In the genomic region with DNA sequence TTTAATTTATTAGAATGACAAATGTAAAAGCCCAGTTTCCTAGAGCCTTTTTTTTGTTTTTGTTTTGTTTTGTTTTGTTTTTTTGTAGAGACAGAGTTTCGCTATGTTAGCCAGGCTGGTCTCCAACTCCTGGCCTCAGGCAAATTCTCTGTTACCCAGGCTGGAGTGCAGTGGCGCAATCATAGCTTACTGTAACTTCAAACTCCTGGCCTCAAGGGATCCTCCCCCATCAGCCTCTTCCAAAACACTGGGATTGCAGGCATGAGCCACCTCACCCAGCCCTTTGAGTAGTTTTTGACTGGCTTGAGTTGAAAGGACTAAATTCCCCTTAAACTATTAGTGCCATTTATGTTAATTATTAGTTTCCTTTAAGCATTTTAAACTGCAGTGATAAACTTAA, we compare ENCODE assay signal across 18 cellular contexts. TPM values are rescaled to one million over a fixed set of nuclear protein-coding genes. Genes with fewer than 3 reads are reported as not detected.
DNase-seq lines count a peak whose midpoint lies in the region; ATAC-seq, FAIRE-seq and TF ChIP-seq lines count a peak whose summit lies in the region.
"Had no signal": no experiment of that assay in that cellular context is flagged by ENCODE, and none has a peak within 500 bp of the region (broad histone marks: within the 10 kb centered on the region; RNA-seq: fewer than 3 reads in every experiment).

No MANE protein-coding gene starts in this region.

- H3K9ac ChIP-seq in trophoblast cell (ENCODE audit: low read length) = no peak overlapping the region

- H2BK5ac ChIP-seq in trophoblast cell (ENCODE audit: low read depth, low read length, poor library complexity) = no peak overlapping the region

- H2AFZ ChIP-seq in trophoblast cell (ENCODE audit: insufficient read depth, low read length, poor library complexity) = no peak overlapping the region

- TF ChIP-seq POLR2A in NB4 (IDR thresholded peaks at IDR 0.05; ENCODE audit: extremely low read depth, insufficient read length) = no peak

- H3K27ac ChIP-seq in trophoblast cell (ENCODE audit: low read depth, low read length) = peak overlapping the region; percentile 14
- H3K27ac ChIP-seq in CD4-positive, alpha-beta memory T cell (ENCODE audit: low read depth, low read length) = no peak overlapping the region
- H3K27ac ChIP-seq: cardiac muscle cell, sigmoid colon had no signal

- no peak overlapping the region for H2BK12ac ChIP-seq in trophoblast cell (ENCODE audit: low read length)

- no peaks in the 10 kb centered on the region for H3K27me3 ChIP-seq in trophoblast cell (ENCODE audit: insufficient read depth, low read length)
- no peaks in the 10 kb centered on the region for H3K27me3 ChIP-seq in CD4-positive, alpha-beta memory T cell (ENCODE audit: insufficient read depth, low read length)
- H3K27me3 ChIP-seq: cardiac muscle cell, sigmoid colon had no signal

- H3K4me3 ChIP-seq in NB4 (ENCODE audit: low read depth, low read length) (no peak overlapping the region), trophoblast cell (ENCODE audit: low read depth, low read length) (no peak overlapping the region)
- no peak overlapping the region for H3K4me3 ChIP-seq in CD4-positive, alpha-beta memory T cell (ENCODE audit: low read length in 2 of 2)
- H3K4me3 ChIP-seq: cardiac muscle cell, sigmoid colon had no signal

- no peak overlapping the region for H2AK5ac ChIP-seq in trophoblast cell (ENCODE audit: low read length)

- H3K4me1 ChIP-seq in trophoblast cell (ENCODE audit: control insufficient read depth in 1 of 2, insufficient read depth in 2 of 2, low read length in 2 of 2) = peaks cover 2 to 7% of the 10 kb centered on the region in 2 experiments
- H3K4me1 ChIP-seq in CD4-positive, alpha-beta memory T cell (ENCODE audit: insufficient read depth, low read length) = no peaks in the 10 kb centered on the region
- H3K4me1 ChIP-seq: sigmoid colon had no signal

- no peak overlapping the region for H3K4ac ChIP-seq in trophoblast cell (ENCODE audit: low read depth, low read length)

- FAIRE-seq in endometrium (lab: Jason Lieb, UNC) = peak; percentile 69
- FAIRE-seq: frontal cortex had no signal

- no peak overlapping the region for H4K91ac ChIP-seq in trophoblast cell (ENCODE audit: low read depth, low read length)

- no peak overlapping the region for H3K23ac ChIP-seq in trophoblast cell (ENCODE audit: low read length)

- intact Hi-C loops in CD4-positive, alpha-beta memory T cell (cut with micrococcal nuclease) = no loop called here

- no peak overlapping the region for H3K4me3 Mint-ChIP-seq in CD4-positive, alpha-beta memory T cell
- H3K4me3 Mint-ChIP-seq in stimulated activated effector memory CD8-positive, alpha-beta T cell treated with anti-CD3 and anti-CD28 coated beads, Interleukin-12 subunit alpha, Interleukin-12 subunit beta, amount 100 ng/mL, for 72 hours = no peak overlapping the region

- H4K8ac ChIP-seq in trophoblast cell (ENCODE audit: low read depth, low read length) = no peak overlapping the region

- no peaks in the 10 kb centered on the region for H3K9me3 ChIP-seq in trophoblast cell (ENCODE audit: insufficient read depth, low read depth, low read length)
- no peaks in the 10 kb centered on the region for H3K9me3 ChIP-seq in CD4-positive, alpha-beta memory T cell (ENCODE audit: control insufficient read depth in 1 of 2, low read length in 2 of 2)
- H3K9me3 ChIP-seq: sigmoid colon had no signal

- no peaks in the 10 kb centered on the region for H3K36me3 ChIP-seq in trophoblast cell (ENCODE audit: control insufficient read depth in 1 of 2, insufficient read depth in 2 of 2, low read length in 2 of 2)
- no peaks in the 10 kb centered on the region for H3K36me3 ChIP-seq in CD4-positive, alpha-beta memory T cell (ENCODE audit: insufficient read depth, low read length)
- H3K36me3 ChIP-seq: cardiac muscle cell, sigmoid colon had no signal

- H3K14ac ChIP-seq in trophoblast cell (ENCODE audit: low read length) = no peak overlapping the region

- no peak overlapping the region for H4K12ac ChIP-seq in trophoblast cell (ENCODE audit: low read depth, low read length)

- H3K36me3 Mint-ChIP-seq in CD4-positive, alpha-beta memory T cell = no peaks in the 10 kb centered on the region
- no peaks in the 10 kb centered on the region for H3K36me3 Mint-ChIP-seq in stimulated activated effector memory CD8-positive, alpha-beta T cell treated with anti-CD3 and anti-CD28 coated beads, Interleukin-12 subunit alpha, Interleukin-12 subunit beta, amount 100 ng/mL, for 72 hours

- no peaks in the 10 kb centered on the region for H3K79me2 ChIP-seq in trophoblast cell (ENCODE audit: control insufficient read depth, insufficient read depth, low read length, poor library complexity)

- POLR2A ChIA-PET in CD4-positive, alpha-beta memory T cell (lab: Charles Lee; ENCODE audit: partially characterized antibody) = no interaction called here

- H3K27me3 Mint-ChIP-seq in CD4-positive, alpha-beta memory T cell = peaks cover 4 to 6% of the 10 kb centered on the region in 2 donors

- DNase-seq in EL = peak; percentile 78
- peak; percentile 31 for DNase-seq in NB4 (ENCODE audit: low read depth)
- DNase-seq in trophoblast cell = peak; percentile 91 to 98
- DNase-seq in CD4-positive, alpha-beta memory T cell = no peak
- DNase-seq in hepatic stellate cell (ENCODE audit: low spot score) = no peak
- DNase-seq in stimulated activated effector memory CD8-positive, alpha-beta T cell treated with anti-CD3 and anti-CD28 coated beads, Interleukin-12 subunit alpha, Interleukin-12 subunit beta, amount 100 ng/mL, for 72 hours (ENCODE audit: low spot score in 2 of 2) = no peak
- DNase-seq: C1 segment of cervical spinal cord, DMS153, NCI-H1694 treated with DMSO at 0.1 percent for 48 hours, NCI-H345, occipital lobe, sigmoid colon, substantia nigra, T-helper 1 cell had no signal

- H2BK120ac ChIP-seq in trophoblast cell (ENCODE audit: insufficient read depth, low read length, poor library complexity) = no peak overlapping the region

- no peak for ATAC-seq in stimulated activated effector memory CD8-positive, alpha-beta T cell treated with anti-CD3 and anti-CD28 coated beads, Interleukin-12 subunit alpha, Interleukin-12 subunit beta, amount 100 ng/mL, for 72 hours
- ATAC-seq: left lobe of liver had no signal

- no peaks in the 10 kb centered on the region for H3K4me1 Mint-ChIP-seq in CD4-positive, alpha-beta memory T cell
- no peaks in the 10 kb centered on the region for H3K4me1 Mint-ChIP-seq in stimulated activated effector memory CD8-positive, alpha-beta T cell treated with anti-CD3 and anti-CD28 coated beads, Interleukin-12 subunit alpha, Interleukin-12 subunit beta, amount 100 ng/mL, for 72 hours

- H3K9me3 Mint-ChIP-seq in CD4-positive, alpha-beta memory T cell = no peaks in the 10 kb centered on the region
- no peaks in the 10 kb centered on the region for H3K9me3 Mint-ChIP-seq in stimulated activated effector memory CD8-positive, alpha-beta T cell treated with anti-CD3 and anti-CD28 coated beads, Interleukin-12 subunit alpha, Interleukin-12 subunit beta, amount 100 ng/mL, for 72 hours

- H3K27ac Mint-ChIP-seq in CD4-positive, alpha-beta memory T cell = no peak overlapping the region
- H3K27ac Mint-ChIP-seq in stimulated activated effector memory CD8-positive, alpha-beta T cell treated with anti-CD3 and anti-CD28 coated beads, Interleukin-12 subunit alpha, Interleukin-12 subunit beta, amount 100 ng/mL, for 72 hours = no peak overlapping the region

- peaks cover 6% of the 10 kb centered on the region for H3K79me1 ChIP-seq in trophoblast cell (ENCODE audit: low read length)

- TF ChIP-seq CTCF in NB4 (IDR thresholded peaks at IDR 0.05; ENCODE audit: low read depth, low read length) = no peak

- no peak overlapping the region for H3K4me2 ChIP-seq in trophoblast cell (ENCODE audit: low read length)

- H3K18ac ChIP-seq in trophoblast cell (ENCODE audit: low read length) = no peak overlapping the region

- CTCF ChIA-PET in CD4-positive, alpha-beta memory T cell (lab: Charles Lee; ENCODE audit: partially characterized antibody) = no interaction called here

- WGBS in trophoblast cell (ENCODE audit: extremely low coverage, insufficient coverage, insufficient read length) = no CpG with 5 or more reads among the region's 2 CpGs

RNA-seq across cellular contexts. Expression of a gene that starts 28.8 kb away (rescaled TPM):
- polyA plus RNA-seq in trophoblast cell (2013) = 6.7 TPM in 2 replicates
- 10 to 100 TPM; 62.8 to 65.3 TPM for total RNA-seq in CD4-positive, alpha-beta memory T cell
- polyA plus RNA-seq in CD4-positive, alpha-beta memory T cell = 1 to 10 TPM; 1.5 to 2.1 TPM

Comparison
In these comparisons a context has a peak if more than half of its experiments do, and no peak if none do; other contexts are left out.
1. DNase-seq: peak in EL (single experiment), NB4 (single experiment) and trophoblast cell (2 of 2); none in CD4-positive, alpha-beta memory T cell (0 of 5), hepatic stellate cell (single experiment) and stimulated activated effector memory CD8-positive, alpha-beta T cell treated with anti-CD3 and anti-CD28 coated beads, Interleukin-12 subunit alpha, Interleukin-12 subunit beta, amount 100 ng/mL, for 72 hours (0 of 2).